Comparison of ENCODE assay signal across 1 cellular context in genomic region chr18:79798999-79799370, GRCh38.
TF ChIP-seq lines count a peak whose summit lies in the region.

No MANE protein-coding gene starts in this region.

TF ChIP-seq in IMR-90, 13 proteins besides CTCF, POLR2A, EP300 and RAD21:
- TF ChIP-seq CHD1 (IDR thresholded peaks at IDR 0.05; ENCODE audit: low read depth, low read length) (no peak), MAFK (IDR thresholded peaks at IDR 0.05; ENCODE audit: low read depth, low read length) (no peak), ELK1 (IDR thresholded peaks at IDR 0.05; ENCODE audit: borderline replicate concordance, low read depth, low read length) (no peak), USF2 (IDR thresholded peaks at IDR 0.05; ENCODE audit: low read depth, low read length) (no peak), SMC3 (IDR thresholded peaks at IDR 0.05; ENCODE audit: low read depth, low read length) (no peak), FOS (IDR thresholded peaks at IDR 0.05; ENCODE audit: low read depth, low read length) (no peak), RFX5 (IDR thresholded peaks at IDR 0.05; ENCODE audit: low read depth, low read length) (no peak), RCOR1 (IDR thresholded peaks at IDR 0.05; ENCODE audit: insufficient replicate concordance, low read length) (no peak), MXI1 (IDR thresholded peaks at IDR 0.05; ENCODE audit: borderline replicate concordance, low read depth, low read length) (no peak), MAZ (IDR thresholded peaks at IDR 0.05; ENCODE audit: borderline replicate concordance, low read depth, low read length) (no peak), BHLHE40 (IDR thresholded peaks at IDR 0.05; ENCODE audit: low read depth, low read length) (no peak), CEBPB (IDR thresholded peaks at IDR 0.05; ENCODE audit: low read depth, low read length) (no peak), NFE2L2 (IDR thresholded peaks at IDR 0.05; ENCODE audit: low read depth, low read length) (no peak)
